In the genomic region with DNA sequence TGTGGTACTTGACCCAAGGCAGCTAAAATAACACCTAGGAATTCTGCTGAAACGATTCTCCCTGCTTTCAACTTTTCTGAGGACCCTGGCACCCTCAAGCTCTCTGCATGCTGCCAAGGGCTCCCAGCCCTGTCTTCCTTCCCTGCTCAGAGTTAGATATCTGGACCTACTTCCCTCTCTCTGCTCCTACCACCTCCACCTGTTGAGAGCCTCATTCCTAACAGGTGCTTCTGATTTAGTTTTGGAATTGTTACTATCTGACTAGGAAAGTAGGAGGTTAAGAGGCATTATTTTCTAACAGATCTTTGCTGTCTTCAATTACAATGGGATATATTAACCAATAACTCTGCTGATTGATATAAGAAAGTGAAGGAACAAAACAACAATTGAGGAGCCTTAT, we compare ENCODE assay signal across 25 cellular contexts.
"Had no signal": no experiment of that assay in that cellular context is flagged by ENCODE, and none has a peak within 500 bp of the region (broad histone marks: within the 10 kb centered on the region; RNA-seq: fewer than 3 reads in every experiment).

No MANE protein-coding gene starts in this region.

- H3K4me3 Mint-ChIP-seq: dendritic cell treated with granulocyte-macrophage colony-stimulating factor and Interleukin-4, amounts not matched to agents 40 ng/mL and 50 ng/mL, for 4 days; effector memory CD8-positive, alpha-beta T cell; endodermal cell had no signal

- DNase-seq: colonic mucosa; cortex of kidney; dermis blood vessel endothelial cell; dorsolateral prefrontal cortex; effector CD4-positive, alpha-beta T cell; effector CD8-positive, alpha-beta T cell; effector memory CD4-positive, alpha-beta T cell; effector memory CD8-positive, alpha-beta T cell; endodermal cell; erythroblast; esophagus squamous epithelium; foreskin fibroblast; foreskin keratinocyte; foreskin melanocyte; gastrocnemius medialis; glutamatergic neuron; head of caudate nucleus; heart left ventricle; heart right ventricle had no signal

- H3K27me3 ChIP-seq: colonic mucosa, dorsolateral prefrontal cortex, esophagus muscularis mucosa, esophagus squamous epithelium, gastrocnemius medialis, gastroesophageal sphincter, heart left ventricle, heart right ventricle had no signal

- H3K4me1 Mint-ChIP-seq: endodermal cell had no signal

- H3K27me3 Mint-ChIP-seq: dendritic cell treated with granulocyte-macrophage colony-stimulating factor and Interleukin-4, amounts not matched to agents 40 ng/mL and 50 ng/mL, for 4 days; effector memory CD8-positive, alpha-beta T cell had no signal

- H3K4me1 ChIP-seq: colonic mucosa, esophagus muscularis mucosa, esophagus squamous epithelium, foreskin keratinocyte, gastrocnemius medialis, gastroesophageal sphincter had no signal

- ATAC-seq: effector memory CD8-positive, alpha-beta T cell; esophagus mucosa; foreskin keratinocyte; gastrocnemius medialis; gastroesophageal sphincter; heart left ventricle; heart right ventricle had no signal

- H3K9me3 Mint-ChIP-seq: dendritic cell treated with granulocyte-macrophage colony-stimulating factor and Interleukin-4, amounts not matched to agents 40 ng/mL and 50 ng/mL, for 4 days; endodermal cell had no signal

- H3K27ac Mint-ChIP-seq: dendritic cell treated with granulocyte-macrophage colony-stimulating factor and Interleukin-4, amounts not matched to agents 40 ng/mL and 50 ng/mL, for 4 days; effector memory CD8-positive, alpha-beta T cell; endodermal cell had no signal

- H3K4me3 ChIP-seq: colonic mucosa, coronary artery, dorsolateral prefrontal cortex, esophagus muscularis mucosa, esophagus squamous epithelium, gastrocnemius medialis, gastroesophageal sphincter, heart left ventricle, heart right ventricle had no signal

- H3K9me3 ChIP-seq: colonic mucosa, esophagus muscularis mucosa, esophagus squamous epithelium, gastrocnemius medialis, gastroesophageal sphincter had no signal

- H3K27ac ChIP-seq: colonic mucosa, coronary artery, epithelial cell of prostate, esophagus muscularis mucosa, esophagus squamous epithelium, foreskin keratinocyte, gastrocnemius medialis, gastroesophageal sphincter, heart left ventricle had no signal

- H3K36me3 ChIP-seq: colonic mucosa, esophagus muscularis mucosa, esophagus squamous epithelium, gastrocnemius medialis, gastroesophageal sphincter, heart left ventricle, heart right ventricle had no signal
